ENCODE assay signal across 21 cellular contexts in genomic region chr7:94648731-94649130, GRCh38. TPM values are rescaled to one million over a fixed set of nuclear protein-coding genes. Genes with fewer than 3 reads are reported as not detected.
"Had no signal": no experiment of that assay in that cellular context is flagged by ENCODE, and none has a peak within 500 bp of the region (broad histone marks: within the 10 kb centered on the region; RNA-seq: fewer than 3 reads in every experiment).

No MANE protein-coding gene starts in this region.

- H3K36me3 Mint-ChIP-seq: activated CD8-positive, alpha-beta memory T cell treated with anti-CD3 and anti-CD28 coated beads, Interleukin-2, amount 10 ng/mL, durations not matched to agents 7 days and 5 days; activated naive CD4-positive, alpha-beta T cell treated with anti-CD3 and anti-CD28 coated beads, Interleukin-2, amount 10 ng/mL, durations not matched to agents 7 days and 5 days; natural killer cell had no signal

- DNase-seq: activated CD4-positive, alpha-beta T cell treated with anti-CD3 and anti-CD28 coated beads, Interleukin-2, amount 10 ng/mL, durations not matched to agents 7 days and 5 days; activated CD4-positive, CD25-positive, alpha-beta regulatory T cell treated with anti-CD3 and anti-CD28 coated beads, Interleukin-2, amount 50 U/mL, for 72 hours; activated CD8-positive, alpha-beta memory T cell treated with anti-CD3 and anti-CD28 coated beads, Interleukin-2, amount 10 ng/mL, durations not matched to agents 7 days and 5 days; activated CD8-positive, alpha-beta T cell treated with anti-CD3 and anti-CD28 coated beads for 36 hours; activated effector memory CD4-positive, alpha-beta T cell treated with anti-CD3 and anti-CD28 coated beads, Interleukin-2, amount 50 U/mL, for 16 hours; activated naive CD4-positive, alpha-beta T cell treated with anti-CD3 and anti-CD28 coated beads, Interleukin-2, amount 10 ng/mL, durations not matched to agents 7 days and 5 days; activated T-cell treated with anti-CD3 and anti-CD28 coated beads for 4 hours; amygdala; cerebellar nuclear complex; cortex of kidney; heart right ventricle; lower lobe of right lung; midbrain; natural killer cell; ovary; stimulated activated CD4-positive, alpha-beta T cell treated with anti-CD3 and anti-CD28 coated beads, Interleukin-4, amount 100 ng/mL, for 24 hours; stimulated activated naive CD8-positive, alpha-beta T cell treated with anti-CD3 and anti-CD28 coated beads, Interleukin-15, Interleukin-2, amounts not matched to agents 100 U/mL and 50 U/mL, for 24 hours; upper lobe of right lung had no signal

- H3K27me3 ChIP-seq: ovary had no signal

- ATAC-seq: activated CD8-positive, alpha-beta memory T cell treated with anti-CD3 and anti-CD28 coated beads, Interleukin-2, amount 10 ng/mL, durations not matched to agents 7 days and 5 days; activated CD8-positive, alpha-beta T cell treated with anti-CD3 and anti-CD28 coated beads for 36 hours; heart right ventricle; left lobe of liver; lower lobe of right lung; natural killer cell; stimulated activated naive CD8-positive, alpha-beta T cell treated with anti-CD3 and anti-CD28 coated beads, Interleukin-15, Interleukin-2, amounts not matched to agents 100 U/mL and 50 U/mL, for 24 hours; upper lobe of right lung had no signal

- H3K36me3 ChIP-seq: heart right ventricle, lower lobe of right lung, neutrophil, ovary, prostate gland, upper lobe of right lung had no signal

- H3K9me3 ChIP-seq: heart right ventricle, lower lobe of right lung, neutrophil, ovary, prostate gland, upper lobe of right lung had no signal

- H3K9me3 Mint-ChIP-seq: activated CD4-positive, alpha-beta T cell treated with anti-CD3 and anti-CD28 coated beads, Interleukin-2, amount 10 ng/mL, durations not matched to agents 7 days and 5 days; activated CD8-positive, alpha-beta T cell treated with anti-CD3 and anti-CD28 coated beads for 36 hours; activated naive CD4-positive, alpha-beta T cell treated with anti-CD3 and anti-CD28 coated beads, Interleukin-2, amount 10 ng/mL, durations not matched to agents 7 days and 5 days; natural killer cell had no signal

- H3K4me1 Mint-ChIP-seq: activated CD4-positive, alpha-beta T cell treated with anti-CD3 and anti-CD28 coated beads, Interleukin-2, amount 10 ng/mL, durations not matched to agents 7 days and 5 days; activated CD8-positive, alpha-beta memory T cell treated with anti-CD3 and anti-CD28 coated beads, Interleukin-2, amount 10 ng/mL, durations not matched to agents 7 days and 5 days; activated naive CD4-positive, alpha-beta T cell treated with anti-CD3 and anti-CD28 coated beads, Interleukin-2, amount 10 ng/mL, durations not matched to agents 7 days and 5 days; natural killer cell had no signal

- H3K4me1 ChIP-seq: lower lobe of right lung, prostate gland, upper lobe of right lung had no signal

- H3K4me3 ChIP-seq: heart right ventricle, lower lobe of right lung, ovary, prostate gland, upper lobe of right lung had no signal

- H3K27ac Mint-ChIP-seq: activated CD4-positive, alpha-beta T cell treated with anti-CD3 and anti-CD28 coated beads, Interleukin-2, amount 10 ng/mL, durations not matched to agents 7 days and 5 days; activated CD8-positive, alpha-beta memory T cell treated with anti-CD3 and anti-CD28 coated beads, Interleukin-2, amount 10 ng/mL, durations not matched to agents 7 days and 5 days; activated CD8-positive, alpha-beta T cell treated with anti-CD3 and anti-CD28 coated beads for 36 hours; activated naive CD4-positive, alpha-beta T cell treated with anti-CD3 and anti-CD28 coated beads, Interleukin-2, amount 10 ng/mL, durations not matched to agents 7 days and 5 days; natural killer cell had no signal

- H3K4me3 Mint-ChIP-seq: activated CD4-positive, alpha-beta T cell treated with anti-CD3 and anti-CD28 coated beads, Interleukin-2, amount 10 ng/mL, durations not matched to agents 7 days and 5 days; activated CD8-positive, alpha-beta memory T cell treated with anti-CD3 and anti-CD28 coated beads, Interleukin-2, amount 10 ng/mL, durations not matched to agents 7 days and 5 days; activated CD8-positive, alpha-beta T cell treated with anti-CD3 and anti-CD28 coated beads for 36 hours; activated naive CD4-positive, alpha-beta T cell treated with anti-CD3 and anti-CD28 coated beads, Interleukin-2, amount 10 ng/mL, durations not matched to agents 7 days and 5 days; natural killer cell had no signal

- H3K27ac ChIP-seq: heart right ventricle, lower lobe of right lung, neutrophil, prostate gland, upper lobe of right lung had no signal

RNA-seq across cellular contexts. Expression of gene SGCE, which starts 7.2 kb away (rescaled TPM):
- total RNA-seq: activated CD4-positive, alpha-beta T cell treated with anti-CD3 and anti-CD28 coated beads, Interleukin-2, amount 10 ng/mL, durations not matched to agents 7 days and 5 days had no signal
